Comparison of ENCODE assay signal across 22 cellular contexts in the genomic region with DNA sequence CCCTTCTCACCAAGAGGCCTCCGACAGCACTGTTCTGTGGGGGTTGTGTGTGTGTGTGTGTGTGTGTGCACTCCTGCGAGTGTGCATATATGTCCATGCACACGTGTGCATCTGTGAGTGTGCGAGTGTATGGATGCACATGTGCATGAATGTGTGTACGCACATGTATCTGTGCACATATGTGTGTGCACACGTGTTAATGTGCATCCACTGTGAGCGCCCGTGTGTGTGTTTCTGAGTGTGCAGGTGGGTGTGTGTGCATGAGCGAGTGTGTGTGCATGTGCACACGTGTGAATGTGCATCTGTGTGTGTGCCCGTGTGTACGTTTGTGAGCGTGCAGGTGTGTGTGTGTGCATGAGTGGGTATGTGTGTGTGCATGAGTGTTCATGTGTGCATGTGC. TPM values are rescaled to one million over a fixed set of nuclear protein-coding genes. Genes with fewer than 3 reads are reported as not detected.
DNase-seq lines count a peak whose midpoint lies in the region; ATAC-seq, FAIRE-seq and TF ChIP-seq lines count a peak whose summit lies in the region.
"Had no signal": no experiment of that assay in that cellular context is flagged by ENCODE, and none has a peak within 500 bp of the region (broad histone marks: within the 10 kb centered on the region; RNA-seq: fewer than 3 reads in every experiment).

No MANE protein-coding gene starts in this region.

- H4K20me1 ChIP-seq in H1 (replicated peaks in 1 of 2; ENCODE audit: control insufficient read depth in 1 of 2, insufficient read depth in 2 of 2, low read length in 2 of 2) = peaks cover 0 to 13% of the 10 kb centered on the region in 2 experiments
- no peaks in the 10 kb centered on the region for H4K20me1 ChIP-seq in neural progenitor cell (ENCODE audit: low read depth)

- H4K8ac ChIP-seq in H1 (ENCODE audit: extremely low read depth, insufficient read depth, low read length) = no peak overlapping the region

- H3K4me1 ChIP-seq in H1 (replicated peaks in 1 of 4; ENCODE audit: control insufficient read depth in 3 of 4, insufficient read depth in 4 of 4, low read length in 3 of 4) (peaks cover 0 to 4% (median 0%) of the 10 kb centered on the region in 4 experiments; a peak in 1 of 7 replicates), neural progenitor cell (peaks cover 5% of the 10 kb centered on the region)

- no peaks in the 10 kb centered on the region for H3K9me3 Mint-ChIP-seq in neural progenitor cell
- H3K9me3 Mint-ChIP-seq: CD8-positive, alpha-beta T cell had no signal

- no peak overlapping the region for H3K4me3 Mint-ChIP-seq in neural progenitor cell
- H3K4me3 Mint-ChIP-seq: CD8-positive, alpha-beta T cell; H9 had no signal

- no peak overlapping the region for H2AK5ac ChIP-seq in H1 (ENCODE audit: low read depth, low read length)

- no peak for DNase-seq in Right ventricle myocardium inferior (ENCODE audit: missing footprints)
- no peak for DNase-seq in Right ventricle myocardium superior
- no peak for DNase-seq in H1 (ENCODE audit: low read depth in 1 of 2, low spot score in 2 of 2)
- DNase-seq in neural progenitor cell (ENCODE audit: low spot score) = no peak
- no peak for DNase-seq in GF-D8 (lab: John Stamatoyannopoulos, UW)
- DNase-seq in NCI-H2029 treated with DMSO at 0.1 percent for 48 hours (lab: John Stamatoyannopoulos, UW) = no peak
- DNase-seq: COR-L47, DMS153, DMS79 treated with DMSO at 0.1 percent for 48 hours, EL, GM23248 had no signal

- no peak overlapping the region for H3K27ac ChIP-seq in H1 (ENCODE audit: low read depth, low read length)
- H3K27ac ChIP-seq in neural progenitor cell = no peak overlapping the region
- H3K27ac ChIP-seq: 22Rv1, GM23248 had no signal

- TF ChIP-seq POLR2A in H1 (IDR thresholded peaks at IDR 0.05; ENCODE audit: control extremely low read depth in 1 of 2, low read depth in 2 of 2, low read length in 2 of 2) = no peak

- H3K27me3 ChIP-seq in H1 (replicated peaks in 1 of 4; ENCODE audit: control insufficient read depth in 3 of 4, extremely low read depth in 1 of 4, insufficient read depth in 3 of 4, low read length in 3 of 4) (no peaks in the 10 kb centered on the region), neural progenitor cell (no peaks in the 10 kb centered on the region)

- H3K27me3 Mint-ChIP-seq in neural progenitor cell (ENCODE audit: insufficient read depth, low read depth) = peaks cover 3% of the 10 kb centered on the region

- CTCF ChIA-PET in H1 (lab: Charles Lee; ENCODE audit: partially characterized antibody) = no interaction called here

- no peaks in the 10 kb centered on the region for H3F3A ChIP-seq in neural progenitor cell (ENCODE audit: low read depth)

- no peak overlapping the region for H3K4ac ChIP-seq in H1 (replicated peaks; ENCODE audit: insufficient read length, low read depth, low read length)

- no peak overlapping the region for H3K56ac ChIP-seq in H1 (replicated peaks; ENCODE audit: insufficient read length, low read depth, low read length)

- H3K4me3 ChIP-seq in H1 (ENCODE audit: extremely low read depth in 1 of 4, insufficient read depth in 2 of 4, low read depth in 3 of 4, low read length in 4 of 4) (no peak overlapping the region), neural progenitor cell (no peak overlapping the region)
- H3K4me3 ChIP-seq: GM23248, K562 had no signal

- H3K27ac Mint-ChIP-seq in neural progenitor cell = peak overlapping the region; percentile 84
- H3K27ac Mint-ChIP-seq: CD8-positive, alpha-beta T cell had no signal

- peak; percentile 14 for ATAC-seq in Right ventricle myocardium inferior
- no peak for ATAC-seq in Right ventricle myocardium superior (ENCODE audit: poor library complexity)
- ATAC-seq in HG03139 (IDR thresholded peaks at IDR 0.05; ENCODE audit: unreplicated experiment) = no peak
- ATAC-seq: K562 had no signal

- peaks cover 6% of the 10 kb centered on the region for H3K4me1 Mint-ChIP-seq in neural progenitor cell
- H3K4me1 Mint-ChIP-seq: CD14-positive monocyte, H9 had no signal

- H2BK5ac ChIP-seq in H1 (ENCODE audit: low read depth, low read length) = no peak overlapping the region

- peaks cover 3% of the 10 kb centered on the region; the same call in 1 of the 2 replicates for H3K79me1 ChIP-seq in H1 (ENCODE audit: low read depth, low read length)

- no peak overlapping the region for H3K14ac ChIP-seq in H1 (ENCODE audit: insufficient read length)

- H3K36me3 ChIP-seq in H1 (ENCODE audit: control insufficient read depth in 2 of 4, insufficient read depth in 4 of 4, low read length in 3 of 4) (peaks cover 0 to 5% (median 0%) of the 10 kb centered on the region in 4 experiments; a peak in 4 of 8 replicates), neural progenitor cell (no peaks in the 10 kb centered on the region)

- no peaks in the 10 kb centered on the region for H3K36me3 Mint-ChIP-seq in neural progenitor cell
- H3K36me3 Mint-ChIP-seq: CD8-positive, alpha-beta T cell had no signal

- no peak for TF ChIP-seq CTCF in H1 (IDR thresholded peaks at IDR 0.05; ENCODE audit: control extremely low read depth in 1 of 3, insufficient read depth in 1 of 3, low read depth in 1 of 3, low read length in 3 of 3)
- TF ChIP-seq CTCF in neural progenitor cell (IDR thresholded peaks at IDR 0.05) = no peak

- no peak overlapping the region for H3K18ac ChIP-seq in H1 (ENCODE audit: extremely low read depth, low read length)

- 87% methylated on average over 13 of the region's 13 CpGs; no CpG with 5 or more reads in 1 of the 2 experiments for WGBS in H1 (ENCODE audit: extremely low coverage in 1 of 2, insufficient coverage in 1 of 2, insufficient read length in 1 of 2, insufficient replicate concordance in 2 of 2, low coverage in 1 of 2, low lambda C conversion rate in 2 of 2, missing lambda C conversion rate in 1 of 2), 2 experiments

- H3K23ac ChIP-seq in H1 (ENCODE audit: insufficient read length) = no peak overlapping the region

- H3K23me2 ChIP-seq in H1 (ENCODE audit: low read depth, low read length) = peaks cover 9% of the 10 kb centered on the region; the same call in 1 of the 2 replicates

- H3K79me2 ChIP-seq in H1 (ENCODE audit: control insufficient read depth in 1 of 2, insufficient read depth in 2 of 2, low read length in 2 of 2) (peaks cover 0 to 10% of the 10 kb centered on the region in 2 experiments; a peak in 2 of 4 replicates), neural progenitor cell (ENCODE audit: low read depth) (no peaks in the 10 kb centered on the region)

- TF ChIP-seq EP300 in H1 (IDR thresholded peaks at IDR 0.05; ENCODE audit: borderline replicate concordance in 1 of 2, low read depth in 2 of 2, low read length in 2 of 2) = no peak

- TF ChIP-seq RAD21 in H1 (IDR thresholded peaks at IDR 0.05 in 1 of 2, conservative IDR thresholded peaks at IDR 0.05 in 1 of 2; ENCODE audit: low read depth in 2 of 2, low read length in 2 of 2) = no peak

- no peak overlapping the region for H4K91ac ChIP-seq in H1 (replicated peaks; ENCODE audit: insufficient read length, low read length)

- H3K4me2 ChIP-seq in H1 (ENCODE audit: insufficient read depth in 1 of 2, low read depth in 2 of 2, low read length in 2 of 2) (no peak overlapping the region), neural progenitor cell (no peak overlapping the region)

- H2AFZ ChIP-seq in H1 (ENCODE audit: low read length) = no peak overlapping the region
- no peak overlapping the region for H2AFZ ChIP-seq in neural progenitor cell (replicated peaks)
- H2AFZ ChIP-seq: GM23248 had no signal

- H3K9me3 ChIP-seq in H1 (ENCODE audit: insufficient read depth in 2 of 2, low read depth in 1 of 2, low read length in 1 of 2) (0 out of 4 replicates have a peak, but pooled peaks cover 0 to 6% of the 10 kb centered on the region in 2 experiments), neural progenitor cell (ENCODE audit: low read depth) (no peaks in the 10 kb centered on the region)

- no peak for FAIRE-seq in H1 (lab: Jason Lieb, UNC)
- FAIRE-seq: D721Med, G401.6, HTR-8/SVneo, K562 had no signal

- 0 out of 2 replicates have a peak overlapping the region, but pooled peaks have one; percentile 1 for H2BK12ac ChIP-seq in H1 (ENCODE audit: low read depth, low read length)

- POLR2A ChIA-PET in H1 (lab: Charles Lee; ENCODE audit: partially characterized antibody) = interaction anchor here (0.6 kb wide), 1 partner anchor 24 kb away, joined by 3 read pairs; no protein-coding TSS in a partner anchor

- no peak overlapping the region for H2BK15ac ChIP-seq in H1 (ENCODE audit: low read length)

- no peak overlapping the region for H3K9ac ChIP-seq in H1 (replicated peaks in 1 of 4; ENCODE audit: extremely low read depth in 1 of 4, low read depth in 3 of 4, low read length in 3 of 4)
- no peak overlapping the region for H3K9ac ChIP-seq in neural progenitor cell
- H3K9ac ChIP-seq: GM23248 had no signal

- H2BK120ac ChIP-seq in H1 (replicated peaks; ENCODE audit: low read depth, low read length) = no peak overlapping the region

- no peak overlapping the region for H2BK20ac ChIP-seq in H1 (ENCODE audit: low read length)

- no peak overlapping the region for H4K5ac ChIP-seq in H1 (ENCODE audit: insufficient read length, low read depth, low read length)

- intact Hi-C loops in Right ventricle myocardium inferior (cut with DNase I) = no loop called here
- intact Hi-C loops in Right ventricle myocardium superior (cut with DNase I) = no loop called here

RNA-seq across cellular contexts. Expression of a gene that starts 48.5 kb away (rescaled TPM):
- total RNA-seq in Right ventricle myocardium inferior (not detected), Right ventricle myocardium superior (not detected), neural progenitor cell (ENCODE audit: low replicate concordance) (not detected in 2 replicates)
- not detected in 2 replicates for total RNA-seq in H1 (2021; fragmentation: NEBNext Ultra II Directional; extraction: Animal tissue kit (Norgen Biotek cat#: 25700))
- polyA plus RNA-seq in H1 (2011; rRNA removed) = not detected in 2 replicates
- not detected for polyA plus RNA-seq in H1 (2011; cell fraction: cytosol; rRNA removed)
- not detected for polyA plus RNA-seq in H1 (2011; cell fraction: nucleus; rRNA removed)
- polyA plus RNA-seq in H1 (2012, experiment 1 of 2) = not detected in 4 replicates
- not detected for polyA plus RNA-seq in H1 (2012, experiment 2 of 2)
- not detected for polyA plus RNA-seq in H1 (2013, experiment 1 of 2)
- not detected for polyA plus RNA-seq in H1 (2013, experiment 2 of 2)
- polyA minus RNA-seq in H1 (2011; rRNA and poly(A)+ RNA removed) = not detected in 2 replicates
- not detected for polyA minus RNA-seq in H1 (2011; cell fraction: cytosol; rRNA and poly(A)+ RNA removed)
- not detected for polyA minus RNA-seq in H1 (2011; cell fraction: nucleus; rRNA and poly(A)+ RNA removed)
- total RNA-seq: A673; CD8-positive, alpha-beta T cell; GM23248; H9; K562 had no signal
- polyA plus RNA-seq: BJ, CD14-positive monocyte, GM23248, K562 had no signal

RNA-seq across cellular contexts. Expression of a gene that starts 49.1 kb away (rescaled TPM):
- total RNA-seq in Right ventricle myocardium inferior = 26.1 TPM
- total RNA-seq in Right ventricle myocardium superior = 23.4 TPM
- 34.7 and 34.8 TPM in 2 replicates for total RNA-seq in H1 (2021; fragmentation: NEBNext Ultra II Directional; extraction: Animal tissue kit (Norgen Biotek cat#: 25700))
- polyA plus RNA-seq in H1 (2011; rRNA removed) = 9.5 and 13.9 TPM in 2 replicates
- 10.7 TPM for polyA plus RNA-seq in H1 (2011; cell fraction: cytosol; rRNA removed)
- polyA plus RNA-seq in H1 (2011; cell fraction: nucleus; rRNA removed) = 21.4 TPM
- 18.4 to 23.9 TPM (median 19.5 TPM) in 4 replicates for polyA plus RNA-seq in H1 (2012, experiment 1 of 2)
- 17.9 TPM for polyA plus RNA-seq in H1 (2012, experiment 2 of 2)
- 21.3 TPM for polyA plus RNA-seq in H1 (2013, experiment 1 of 2)
- 21.1 TPM for polyA plus RNA-seq in H1 (2013, experiment 2 of 2)
- polyA minus RNA-seq in H1 (2011; rRNA and poly(A)+ RNA removed) = 8.9 and 10.4 TPM in 2 replicates
- 17.1 TPM for polyA minus RNA-seq in H1 (2011; cell fraction: cytosol; rRNA and poly(A)+ RNA removed)
- polyA minus RNA-seq in H1 (2011; cell fraction: nucleus; rRNA and poly(A)+ RNA removed) = 21.8 TPM
- 3.8 and 4.7 TPM in 2 replicates for total RNA-seq in neural progenitor cell (ENCODE audit: low replicate concordance)
- polyA plus RNA-seq: K562 had no signal
